In genomic region chr7:44884553-44885393, GRCh38 we compare ENCODE assay signal across 8 cellular contexts. TPM values are rescaled to one million over a fixed set of nuclear protein-coding genes. Genes with fewer than 3 reads are reported as not detected.
DNase-seq lines count a peak whose midpoint lies in the region; ATAC-seq and TF ChIP-seq lines count a peak whose summit lies in the region.

No MANE protein-coding gene starts in this region.

- H2BK12ac ChIP-seq in neuronal stem cell (ENCODE audit: low read length): no peak overlapping the region

- no peak overlapping the region for H2AK5ac ChIP-seq in neuronal stem cell (ENCODE audit: low read depth, low read length)

- H3K4me3 ChIP-seq in NT2/D1 (ENCODE audit: insufficient read length, low read depth) (peak overlapping the region; percentile 87), neuronal stem cell (ENCODE audit: low read length in 2 of 2) (peak overlapping the region; percentile 95 to 96), thoracic aorta (peak overlapping the region; percentile 92)

- peak overlapping the region; percentile 86 for H3K18ac ChIP-seq in neuronal stem cell (ENCODE audit: low read length)

- H3K4me1 ChIP-seq in NT2/D1 (ENCODE audit: insufficient read depth, insufficient read length) (peaks cover 2% of the 10 kb centered on the region), neuronal stem cell (ENCODE audit: control insufficient read depth in 2 of 2, insufficient read depth in 1 of 2, low read depth in 1 of 2, low read length in 2 of 2) (peaks cover 13 to 31% of the 10 kb centered on the region in 2 donors), thoracic aorta (ENCODE audit: control insufficient read depth in 1 of 2, low read depth in 2 of 2) (peaks cover 43 to 58% of the 10 kb centered on the region in 2 donors)

- H2BK120ac ChIP-seq in neuronal stem cell (ENCODE audit: low read depth, low read length): no peak overlapping the region

- no peak overlapping the region for H4K8ac ChIP-seq in neuronal stem cell (ENCODE audit: low read depth, low read length)

- peaks cover 9% of the 10 kb centered on the region for H3K79me1 ChIP-seq in neuronal stem cell (ENCODE audit: low read depth, low read length)

- no peak for TF ChIP-seq CTCF in thoracic aorta (IDR thresholded peaks at IDR 0.05)

- no peak overlapping the region for H3K14ac ChIP-seq in neuronal stem cell (ENCODE audit: low read length)

- peak overlapping the region; percentile 92 for H3K4me2 ChIP-seq in neuronal stem cell (ENCODE audit: insufficient read depth, low read length, poor library complexity, severe bottlenecking)

- H3K9me3 ChIP-seq in NT2/D1 (ENCODE audit: insufficient read depth, low read length) (no peaks in the 10 kb centered on the region), neuronal stem cell (replicated peaks in 1 of 2; ENCODE audit: control insufficient read depth in 2 of 2, insufficient read depth in 1 of 2, low read depth in 1 of 2, low read length in 2 of 2) (no peaks in the 10 kb centered on the region), thoracic aorta (no peaks in the 10 kb centered on the region)

- H2AFZ ChIP-seq in neuronal stem cell (ENCODE audit: low read length): peak overlapping the region; percentile 89

- DNase-seq in SIG-M5 treated with dmso at 0.1 percent for 504 hours (lab: John Stamatoyannopoulos, UW; ENCODE audit: unreplicated experiment): peak; percentile 47
- no peak for DNase-seq in SIG-M5 (lab: John Stamatoyannopoulos, UW)
- peak; percentile 33 for DNase-seq in NT2/D1 (ENCODE audit: low read depth, low spot score)
- peak; percentile 25 for DNase-seq in activated T-helper 9 cell treated with anti-CD3 and anti-CD28 coated beads, Interleukin-2, amount 50 U/mL, for 16 hours (ENCODE audit: low read depth)
- DNase-seq in fibroblast of the conjunctiva (ENCODE audit: low read depth): peak; percentile 32
- DNase-seq in neuronal stem cell (ENCODE audit: low spot score): peak; percentile 43
- DNase-seq in thoracic aorta (ENCODE audit: low spot score): no peak

- H3K4ac ChIP-seq in neuronal stem cell (ENCODE audit: low read length): no peak overlapping the region

- no CpG with 5 or more reads among the region's 112 CpGs for WGBS in neuronal stem cell (ENCODE audit: extremely low coverage in 2 of 2, insufficient read length in 2 of 2, insufficient replicate concordance in 1 of 2), 2 donors

- peaks cover 45% of the 10 kb centered on the region for H3K36me3 ChIP-seq in NT2/D1 (ENCODE audit: insufficient read depth, insufficient read length, low read length)
- peaks cover 7 to 48% of the 10 kb centered on the region in 2 donors for H3K36me3 ChIP-seq in neuronal stem cell (replicated peaks in 1 of 2; ENCODE audit: control insufficient read depth in 2 of 2, insufficient read depth in 2 of 2, low read length in 2 of 2)
- no peaks in the 10 kb centered on the region for H3K36me3 ChIP-seq in thoracic aorta

- no peak overlapping the region for H2BK5ac ChIP-seq in neuronal stem cell (ENCODE audit: low read length)

- H3K27me3 ChIP-seq in NT2/D1 (ENCODE audit: insufficient read depth, insufficient read length) (no peaks in the 10 kb centered on the region), neuronal stem cell (ENCODE audit: control insufficient read depth in 3 of 3, insufficient read depth in 3 of 3, low read depth in 1 of 3, low read length in 3 of 3) (no peaks in the 10 kb centered on the region), thoracic aorta (replicated peaks; ENCODE audit: insufficient read depth) (no peaks in the 10 kb centered on the region)

- peak overlapping the region; percentile 70 for H3K23ac ChIP-seq in neuronal stem cell (ENCODE audit: low read depth, low read length, poor library complexity)

- peak overlapping the region; percentile 93 for H3K9ac ChIP-seq in NT2/D1 (ENCODE audit: insufficient read length, low read depth)
- peak overlapping the region; percentile 92 for H3K9ac ChIP-seq in neuronal stem cell (ENCODE audit: low read depth, low read length, poor library complexity)

- H4K91ac ChIP-seq in neuronal stem cell (ENCODE audit: low read depth, low read length, poor library complexity): no peak overlapping the region

- H3K27ac ChIP-seq in neuronal stem cell (replicated peaks; ENCODE audit: low read length): peak overlapping the region; percentile 60
- peak overlapping the region; percentile 95 to 100 for H3K27ac ChIP-seq in thoracic aorta

- ATAC-seq in HG02973 (IDR thresholded peaks at IDR 0.05; ENCODE audit: unreplicated experiment) (peak; percentile 21), thoracic aorta (ENCODE audit: insufficient number of reproducible peaks, low FRiP score, low read depth) (peak; percentile 48)

- H2BK15ac ChIP-seq in neuronal stem cell (ENCODE audit: low read length): no peak overlapping the region

RNA-seq across cellular contexts. Expression of gene PURB, which starts 0.6 kb away (rescaled TPM):
- 12.2 TPM for polyA plus RNA-seq in neuronal stem cell (2013, experiment 1 of 2)
- polyA plus RNA-seq in neuronal stem cell (2013, experiment 2 of 2): 12.7 TPM
- total RNA-seq in thoracic aorta: 10 to 100 TPM; 18.0 to 31.5 TPM

RNA-seq across cellular contexts. Expression of gene H2AZ2, which starts 36.9 kb away (rescaled TPM):
- polyA plus RNA-seq in neuronal stem cell (2013, experiment 1 of 2): 428 TPM
- polyA plus RNA-seq in neuronal stem cell (2013, experiment 2 of 2): 421 TPM
- 100 to 1,000 TPM; 103 to 111 TPM for total RNA-seq in thoracic aorta

Comparison
In these comparisons a context has a peak if more than half of its experiments do, and no peak if none do; other contexts are left out.
1. DNase-seq: peak in SIG-M5 treated with dmso at 0.1 percent for 504 hours (single experiment), NT2/D1 (single experiment), activated T-helper 9 cell treated with anti-CD3 and anti-CD28 coated beads, Interleukin-2, amount 50 U/mL, for 16 hours (single experiment), fibroblast of the conjunctiva (single experiment) and neuronal stem cell (single experiment); none in SIG-M5 (single experiment) and thoracic aorta (single experiment).
2. Peak in every context shown above with its lines, with median percentiles within 50 percentile points of each other: H3K4me3 ChIP-seq.